29 cellular contexts compared by ENCODE assay signal in genomic region chr9:92044945-92045344, GRCh38.
"Had no signal": no experiment of that assay in that cellular context is flagged by ENCODE, and none has a peak within 500 bp of the region (broad histone marks: within the 10 kb centered on the region; RNA-seq: fewer than 3 reads in every experiment).

No MANE protein-coding gene starts in this region.

- H3K27ac Mint-ChIP-seq: activated CD4-positive, alpha-beta memory T cell treated with anti-CD3 and anti-CD28 coated beads for 36 hours; activated CD4-positive, alpha-beta T cell treated with anti-CD3 and anti-CD28 coated beads for 36 hours; activated naive CD8-positive, alpha-beta T cell treated with anti-CD3 and anti-CD28 coated beads, Interleukin-2, amount 10 ng/mL, durations not matched to agents 7 days and 5 days; WTC11 had no signal

- H3K4me3 Mint-ChIP-seq: activated CD4-positive, alpha-beta memory T cell treated with anti-CD3 and anti-CD28 coated beads for 36 hours; activated CD4-positive, alpha-beta T cell treated with anti-CD3 and anti-CD28 coated beads for 36 hours; activated naive CD4-positive, alpha-beta T cell treated with anti-CD3 and anti-CD28 coated beads, Interleukin-2, amount 50 U/mL, for 24 hours; activated naive CD8-positive, alpha-beta T cell treated with anti-CD3 and anti-CD28 coated beads, Interleukin-2, amount 10 ng/mL, durations not matched to agents 7 days and 5 days; central memory CD8-positive, alpha-beta T cell; WTC11 had no signal

- ATAC-seq: activated CD4-positive, alpha-beta T cell treated with anti-CD3 and anti-CD28 coated beads for 36 hours; activated CD4-positive, CD25-positive, alpha-beta regulatory T cell treated with anti-CD3 and anti-CD28 coated beads, Interleukin-2, amount 50 U/mL, for 24 hours; WTC11 had no signal

- H3K27ac ChIP-seq: ascending aorta, cardiac muscle cell had no signal

- H3K4me1 ChIP-seq: ascending aorta had no signal

- DNase-seq: activated CD4-positive, alpha-beta memory T cell treated with anti-CD3 and anti-CD28 coated beads for 36 hours; activated CD4-positive, alpha-beta T cell treated with anti-CD3 and anti-CD28 coated beads for 36 hours; activated CD4-positive, alpha-beta T cell treated with anti-CD3 and anti-CD28 coated beads, Interleukin-2, amount 50 U/mL, for 1 hour; activated CD8-positive, alpha-beta memory T cell treated with anti-CD3 and anti-CD28 coated beads, Interleukin-2, amount 50 U/mL, for 48 hours; activated effector memory CD4-positive, alpha-beta T cell treated with Interleukin-2 at 50 U/mL for 16 hours; activated naive CD8-positive, alpha-beta T cell treated with anti-CD3 and anti-CD28 coated beads, Interleukin-2, amount 10 ng/mL, durations not matched to agents 7 days and 5 days; activated T-cell treated with anti-CD3 and anti-CD28 coated beads, Interleukin-2, amount 50 U/mL, for 48 hours; amygdala; Karpas-422; KBM-7; NCI-H1105; NCI-H1417 treated with DMSO at 0.1 percent for 48 hours; NCI-H1694; NCI-H1930; NCI-H2081 treated with DMSO at 0.1 percent for 48 hours; NCI-H345; NCI-H524 treated with DMSO at 0.1 percent for 48 hours; NK-92 treated with Interleukin-12 subunit alpha and Interleukin-12 subunit beta, amount 100 ng/mL, for 24 hours; Right ventricle myocardium superior; SW 1271; T-helper 1 cell; T-helper 2 cell; T-helper 9 cell had no signal

- H3K27me3 Mint-ChIP-seq: activated CD4-positive, alpha-beta memory T cell treated with anti-CD3 and anti-CD28 coated beads for 36 hours; activated CD4-positive, alpha-beta T cell treated with anti-CD3 and anti-CD28 coated beads for 36 hours; activated naive CD4-positive, alpha-beta T cell treated with anti-CD3 and anti-CD28 coated beads, Interleukin-2, amount 50 U/mL, for 24 hours; activated naive CD8-positive, alpha-beta T cell treated with anti-CD3 and anti-CD28 coated beads, Interleukin-2, amount 10 ng/mL, durations not matched to agents 7 days and 5 days; central memory CD8-positive, alpha-beta T cell had no signal

- H3K27me3 ChIP-seq: ascending aorta, cardiac muscle cell had no signal

- H3K4me1 Mint-ChIP-seq: activated CD4-positive, alpha-beta T cell treated with anti-CD3 and anti-CD28 coated beads for 36 hours; activated naive CD4-positive, alpha-beta T cell treated with anti-CD3 and anti-CD28 coated beads, Interleukin-2, amount 50 U/mL, for 24 hours; central memory CD8-positive, alpha-beta T cell had no signal

- H3K4me3 ChIP-seq: ascending aorta, cardiac muscle cell had no signal
